In genomic region chr1:167826127-167826526, GRCh38 we compare ENCODE assay signal across 2 cellular contexts.
A peak's percentile ranks its signal among the peaks of the same experiment; 100 is the strongest.
TF ChIP-seq lines count a peak whose summit lies in the region.

No MANE protein-coding gene starts in this region.

TF ChIP-seq in GM23338, 12 proteins besides CTCF, POLR2A, EP300 and RAD21 (continued from another document):
- TF ChIP-seq, protein P1, sequence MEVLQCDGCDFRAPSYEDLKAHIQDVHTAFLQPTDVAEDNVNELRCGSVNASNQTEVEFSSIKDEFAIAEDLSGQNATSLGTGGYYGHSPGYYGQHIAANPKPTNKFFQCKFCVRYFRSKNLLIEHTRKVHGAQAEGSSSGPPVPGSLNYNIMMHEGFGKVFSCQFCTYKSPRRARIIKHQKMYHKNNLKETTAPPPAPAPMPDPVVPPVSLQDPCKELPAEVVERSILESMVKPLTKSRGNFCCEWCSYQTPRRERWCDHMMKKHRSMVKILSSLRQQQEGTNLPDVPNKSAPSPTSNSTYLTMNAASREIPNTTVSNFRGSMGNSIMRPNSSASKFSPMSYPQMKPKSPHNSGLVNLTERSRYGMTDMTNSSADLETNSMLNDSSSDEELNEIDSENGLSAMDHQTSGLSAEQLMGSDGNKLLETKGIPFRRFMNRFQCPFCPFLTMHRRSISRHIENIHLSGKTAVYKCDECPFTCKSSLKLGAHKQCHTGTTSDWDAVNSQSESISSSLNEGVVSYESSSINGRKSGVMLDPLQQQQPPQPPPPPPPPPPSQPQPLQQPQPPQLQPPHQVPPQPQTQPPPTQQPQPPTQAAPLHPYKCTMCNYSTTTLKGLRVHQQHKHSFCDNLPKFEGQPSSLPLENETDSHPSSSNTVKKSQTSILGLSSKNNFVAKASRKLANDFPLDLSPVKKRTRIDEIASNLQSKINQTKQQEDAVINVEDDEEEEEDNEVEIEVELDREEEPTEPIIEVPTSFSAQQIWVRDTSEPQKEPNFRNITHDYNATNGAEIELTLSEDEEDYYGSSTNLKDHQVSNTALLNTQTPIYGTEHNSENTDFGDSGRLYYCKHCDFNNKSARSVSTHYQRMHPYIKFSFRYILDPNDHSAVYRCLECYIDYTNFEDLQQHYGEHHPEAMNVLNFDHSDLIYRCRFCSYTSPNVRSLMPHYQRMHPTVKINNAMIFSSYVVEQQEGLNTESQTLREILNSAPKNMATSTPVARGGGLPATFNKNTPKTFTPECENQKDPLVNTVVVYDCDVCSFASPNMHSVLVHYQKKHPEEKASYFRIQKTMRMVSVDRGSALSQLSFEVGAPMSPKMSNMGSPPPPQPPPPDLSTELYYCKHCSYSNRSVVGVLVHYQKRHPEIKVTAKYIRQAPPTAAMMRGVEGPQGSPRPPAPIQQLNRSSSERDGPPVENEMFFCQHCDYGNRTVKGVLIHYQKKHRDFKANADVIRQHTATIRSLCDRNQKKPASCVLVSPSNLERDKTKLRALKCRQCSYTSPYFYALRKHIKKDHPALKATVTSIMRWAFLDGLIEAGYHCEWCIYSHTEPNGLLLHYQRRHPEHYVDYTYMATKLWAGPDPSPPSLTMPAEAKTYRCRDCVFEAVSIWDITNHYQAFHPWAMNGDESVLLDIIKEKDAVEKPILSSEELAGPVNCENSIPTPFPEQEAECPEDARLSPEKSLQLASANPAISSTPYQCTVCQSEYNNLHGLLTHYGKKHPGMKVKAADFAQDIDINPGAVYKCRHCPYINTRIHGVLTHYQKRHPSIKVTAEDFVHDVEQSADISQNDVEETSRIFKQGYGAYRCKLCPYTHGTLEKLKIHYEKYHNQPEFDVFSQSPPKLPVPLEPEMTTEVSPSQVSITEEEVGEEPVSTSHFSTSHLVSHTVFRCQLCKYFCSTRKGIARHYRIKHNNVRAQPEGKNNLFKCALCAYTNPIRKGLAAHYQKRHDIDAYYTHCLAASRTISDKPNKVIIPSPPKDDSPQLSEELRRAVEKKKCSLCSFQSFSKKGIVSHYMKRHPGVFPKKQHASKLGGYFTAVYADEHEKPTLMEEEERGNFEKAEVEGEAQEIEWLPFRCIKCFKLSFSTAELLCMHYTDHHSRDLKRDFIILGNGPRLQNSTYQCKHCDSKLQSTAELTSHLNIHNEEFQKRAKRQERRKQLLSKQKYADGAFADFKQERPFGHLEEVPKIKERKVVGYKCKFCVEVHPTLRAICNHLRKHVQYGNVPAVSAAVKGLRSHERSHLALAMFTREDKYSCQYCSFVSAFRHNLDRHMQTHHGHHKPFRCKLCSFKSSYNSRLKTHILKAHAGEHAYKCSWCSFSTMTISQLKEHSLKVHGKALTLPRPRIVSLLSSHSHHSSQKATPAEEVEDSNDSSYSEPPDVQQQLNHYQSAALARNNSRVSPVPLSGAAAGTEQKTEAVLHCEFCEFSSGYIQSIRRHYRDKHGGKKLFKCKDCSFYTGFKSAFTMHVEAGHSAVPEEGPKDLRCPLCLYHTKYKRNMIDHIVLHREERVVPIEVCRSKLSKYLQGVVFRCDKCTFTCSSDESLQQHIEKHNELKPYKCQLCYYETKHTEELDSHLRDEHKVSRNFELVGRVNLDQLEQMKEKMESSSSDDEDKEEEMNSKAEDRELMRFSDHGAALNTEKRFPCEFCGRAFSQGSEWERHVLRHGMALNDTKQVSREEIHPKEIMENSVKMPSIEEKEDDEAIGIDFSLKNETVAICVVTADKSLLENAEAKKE (CRISPR knock-in tag; IDR thresholded peaks at IDR 0.05) = no peak
- no peak for TF ChIP-seq CREB1 (CRISPR knock-in tag; IDR thresholded peaks at IDR 0.05; ENCODE audit: low read depth)
- no peak for TF ChIP-seq ZNF331 (CRISPR knock-in tag; IDR thresholded peaks at IDR 0.05; ENCODE audit: low read depth)
TF ChIP-seq in GM23338: peak in this region for 0.

TF ChIP-seq in K562, 482 proteins besides CTCF, POLR2A, EP300 and RAD21 (continued from another document and continues in another):
- no peak for TF ChIP-seq ATF2 (CRISPR knock-in tag; IDR thresholded peaks at IDR 0.05)
- no peak for TF ChIP-seq TBP (optimal IDR thresholded peaks at IDR 0.05; ENCODE audit: low read depth, low read length)
- no peak for TF ChIP-seq RBM22 (IDR thresholded peaks at IDR 0.05; ENCODE audit: low read depth, low read length, poor library complexity, severe bottlenecking)
- TF ChIP-seq MYBL2 (IDR thresholded peaks at IDR 0.05; ENCODE audit: low read depth) = no peak
- TF ChIP-seq MYBL2 (CRISPR knock-in tag; IDR thresholded peaks at IDR 0.05; ENCODE audit: borderline replicate concordance) = no peak
- TF ChIP-seq, protein P2, sequence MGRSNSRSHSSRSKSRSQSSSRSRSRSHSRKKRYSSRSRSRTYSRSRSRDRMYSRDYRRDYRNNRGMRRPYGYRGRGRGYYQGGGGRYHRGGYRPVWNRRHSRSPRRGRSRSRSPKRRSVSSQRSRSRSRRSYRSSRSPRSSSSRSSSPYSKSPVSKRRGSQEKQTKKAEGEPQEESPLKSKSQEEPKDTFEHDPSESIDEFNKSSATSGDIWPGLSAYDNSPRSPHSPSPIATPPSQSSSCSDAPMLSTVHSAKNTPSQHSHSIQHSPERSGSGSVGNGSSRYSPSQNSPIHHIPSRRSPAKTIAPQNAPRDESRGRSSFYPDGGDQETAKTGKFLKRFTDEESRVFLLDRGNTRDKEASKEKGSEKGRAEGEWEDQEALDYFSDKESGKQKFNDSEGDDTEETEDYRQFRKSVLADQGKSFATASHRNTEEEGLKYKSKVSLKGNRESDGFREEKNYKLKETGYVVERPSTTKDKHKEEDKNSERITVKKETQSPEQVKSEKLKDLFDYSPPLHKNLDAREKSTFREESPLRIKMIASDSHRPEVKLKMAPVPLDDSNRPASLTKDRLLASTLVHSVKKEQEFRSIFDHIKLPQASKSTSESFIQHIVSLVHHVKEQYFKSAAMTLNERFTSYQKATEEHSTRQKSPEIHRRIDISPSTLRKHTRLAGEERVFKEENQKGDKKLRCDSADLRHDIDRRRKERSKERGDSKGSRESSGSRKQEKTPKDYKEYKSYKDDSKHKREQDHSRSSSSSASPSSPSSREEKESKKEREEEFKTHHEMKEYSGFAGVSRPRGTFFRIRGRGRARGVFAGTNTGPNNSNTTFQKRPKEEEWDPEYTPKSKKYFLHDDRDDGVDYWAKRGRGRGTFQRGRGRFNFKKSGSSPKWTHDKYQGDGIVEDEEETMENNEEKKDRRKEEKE (IDR thresholded peaks at IDR 0.05; ENCODE audit: borderline replicate concordance in 1 of 2, control insufficient read depth in 1 of 2, low read depth in 2 of 2, low read length in 1 of 2) = no peak
- TF ChIP-seq HMBOX1 (IDR thresholded peaks at IDR 0.05) = no peak; the same call in 1 of the 2 replicates
- TF ChIP-seq OTX1 (CRISPR knock-in tag; IDR thresholded peaks at IDR 0.05) = peak; percentile 25; the same call in 1 of the 2 replicates
- TF ChIP-seq HNRNPUL1 (IDR thresholded peaks at IDR 0.05; ENCODE audit: low read length) = no peak
- TF ChIP-seq DDX20 (tag; IDR thresholded peaks at IDR 0.05; ENCODE audit: low read depth) = no peak
- peak; percentile 89; the same call in 1 of the 2 replicates for TF ChIP-seq DMBX1 (CRISPR knock-in tag; IDR thresholded peaks at IDR 0.05; ENCODE audit: borderline replicate concordance)
- TF ChIP-seq TGIF2 (CRISPR knock-in tag; IDR thresholded peaks at IDR 0.05) = no peak
- TF ChIP-seq ZNF644 (tag; IDR thresholded peaks at IDR 0.05; ENCODE audit: low read depth) = peak; percentile 39; the same call in 1 of the 2 replicates
- no peak; the same call in none of the 2 replicates for TF ChIP-seq ZNF175 (CRISPR knock-in tag; IDR thresholded peaks at IDR 0.05; ENCODE audit: low read depth)
- no peak for TF ChIP-seq EWSR1 (IDR thresholded peaks at IDR 0.05; ENCODE audit: borderline replicate concordance, low read depth, partially characterized antibody)
- TF ChIP-seq SNIP1 (IDR thresholded peaks at IDR 0.05; ENCODE audit: low read depth) = no peak
- no peak for TF ChIP-seq SUPT5H (IDR thresholded peaks at IDR 0.05)
- TF ChIP-seq, protein P3, sequence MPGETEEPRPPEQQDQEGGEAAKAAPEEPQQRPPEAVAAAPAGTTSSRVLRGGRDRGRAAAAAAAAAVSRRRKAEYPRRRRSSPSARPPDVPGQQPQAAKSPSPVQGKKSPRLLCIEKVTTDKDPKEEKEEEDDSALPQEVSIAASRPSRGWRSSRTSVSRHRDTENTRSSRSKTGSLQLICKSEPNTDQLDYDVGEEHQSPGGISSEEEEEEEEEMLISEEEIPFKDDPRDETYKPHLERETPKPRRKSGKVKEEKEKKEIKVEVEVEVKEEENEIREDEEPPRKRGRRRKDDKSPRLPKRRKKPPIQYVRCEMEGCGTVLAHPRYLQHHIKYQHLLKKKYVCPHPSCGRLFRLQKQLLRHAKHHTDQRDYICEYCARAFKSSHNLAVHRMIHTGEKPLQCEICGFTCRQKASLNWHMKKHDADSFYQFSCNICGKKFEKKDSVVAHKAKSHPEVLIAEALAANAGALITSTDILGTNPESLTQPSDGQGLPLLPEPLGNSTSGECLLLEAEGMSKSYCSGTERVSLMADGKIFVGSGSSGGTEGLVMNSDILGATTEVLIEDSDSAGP (CRISPR knock-in tag; IDR thresholded peaks at IDR 0.05) = no peak
- no peak for TF ChIP-seq HEY1 (CRISPR knock-in tag; IDR thresholded peaks at IDR 0.05; ENCODE audit: borderline replicate concordance)
- no peak for TF ChIP-seq SAFB2 (IDR thresholded peaks at IDR 0.05; ENCODE audit: borderline replicate concordance, low read depth, low read length, severe bottlenecking)
- no peak for TF ChIP-seq ZNF584 (CRISPR knock-in tag; IDR thresholded peaks at IDR 0.05; ENCODE audit: low read depth)
- TF ChIP-seq ZNF583 (CRISPR knock-in tag; IDR thresholded peaks at IDR 0.05) = 0 out of 2 replicates have a peak, but pooled peaks have one; percentile 65
- no peak for TF ChIP-seq NR2C2 (CRISPR knock-in tag; IDR thresholded peaks at IDR 0.05)
- no peak for TF ChIP-seq NR2C2 (tag; IDR thresholded peaks at IDR 0.05)
- TF ChIP-seq ZFPM2 (CRISPR knock-in tag; IDR thresholded peaks at IDR 0.05) = no peak
- TF ChIP-seq RBM34 (IDR thresholded peaks at IDR 0.05; ENCODE audit: borderline replicate concordance, insufficient read depth, low read length) = no peak
- no peak for TF ChIP-seq ZNF282 (CRISPR knock-in tag; IDR thresholded peaks at IDR 0.05)
- 0 out of 2 replicates have a peak, but pooled peaks have one; percentile 26 for TF ChIP-seq ATF4 (CRISPR knock-in tag; IDR thresholded peaks at IDR 0.05)
- peak in 1 of 2 experiments; percentile 10; a peak in 1 of 4 replicates for TF ChIP-seq RCOR1 (IDR thresholded peaks at IDR 0.05; ENCODE audit: borderline replicate concordance in 1 of 2, low read depth in 2 of 2, low read length in 2 of 2)
- no peak for TF ChIP-seq RBM25 (IDR thresholded peaks at IDR 0.05; ENCODE audit: low read depth, low read length, severe bottlenecking)
- no peak for TF ChIP-seq POLR2AphosphoS5 (IDR thresholded peaks at IDR 0.05; ENCODE audit: control insufficient read depth, insufficient read depth, low read depth, low read length)
- no peak for TF ChIP-seq PHF20 (IDR thresholded peaks at IDR 0.05; ENCODE audit: partially characterized antibody)
- no peak for TF ChIP-seq ZNF695 (CRISPR knock-in tag; IDR thresholded peaks at IDR 0.05)
- TF ChIP-seq, protein P4, sequence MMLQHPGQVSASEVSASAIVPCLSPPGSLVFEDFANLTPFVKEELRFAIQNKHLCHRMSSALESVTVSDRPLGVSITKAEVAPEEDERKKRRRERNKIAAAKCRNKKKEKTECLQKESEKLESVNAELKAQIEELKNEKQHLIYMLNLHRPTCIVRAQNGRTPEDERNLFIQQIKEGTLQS (IDR thresholded peaks at IDR 0.05) = no peak
- TF ChIP-seq, protein P4 (CRISPR knock-in tag; conservative IDR thresholded peaks at IDR 0.05) = no peak
- 0 out of 2 replicates have a peak, but pooled peaks have one; percentile 37 for TF ChIP-seq GABPA (tag; conservative IDR thresholded peaks at IDR 0.05; ENCODE audit: low read depth)
- TF ChIP-seq GTF3C2 (IDR thresholded peaks at IDR 0.05; ENCODE audit: borderline replicate concordance, extremely low read depth, insufficient read length) = no peak
